In the genomic region with DNA sequence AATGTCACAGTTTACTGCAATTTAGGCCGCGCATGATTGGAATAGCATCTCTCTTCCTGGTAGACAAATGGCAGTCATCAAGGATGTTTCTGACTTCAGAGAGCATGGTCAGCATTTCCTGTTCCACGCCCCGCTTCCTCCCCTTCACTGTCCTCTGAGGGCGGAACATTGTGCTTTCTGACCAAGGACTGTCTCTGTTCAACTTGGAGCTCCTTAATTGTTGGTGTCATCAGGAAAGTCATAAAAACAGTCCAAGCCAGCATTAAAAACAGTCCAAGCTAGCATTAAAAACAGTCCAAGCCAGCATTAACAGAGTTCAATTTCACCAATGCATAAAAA, we compare ENCODE assay signal across 14 cellular contexts.
DNase-seq lines count a peak whose midpoint lies in the region; ATAC-seq and TF ChIP-seq lines count a peak whose summit lies in the region.
"Had no signal": no experiment of that assay in that cellular context is flagged by ENCODE, and none has a peak within 500 bp of the region (broad histone marks: within the 10 kb centered on the region; RNA-seq: fewer than 3 reads in every experiment).

No MANE protein-coding gene starts in this region.

- H3K27me3 ChIP-seq in BLaER1 (no peaks in the 10 kb centered on the region), left lung (peaks cover 0 to 5% of the 10 kb centered on the region in 2 donors), Peyer's patch (no peaks in the 10 kb centered on the region)

- H3K4me1 ChIP-seq in BLaER1 (peaks cover 33% of the 10 kb centered on the region), left lung (no peaks in the 10 kb centered on the region), Peyer's patch (no peaks in the 10 kb centered on the region)

- no peaks in the 10 kb centered on the region for H4K20me1 ChIP-seq in BLaER1

- intact Hi-C loops in left lung (cut with DNase I), result no loop called here

- H3K27me3 Mint-ChIP-seq in progenitor cell of endocrine pancreas (peaks cover 86% of the 10 kb centered on the region), immature natural killer cell (ENCODE audit: low read depth in 3 of 3) (peaks cover under 1 to 4% (median 2%) of the 10 kb centered on the region in 3 donors)

- H3K4me3 Mint-ChIP-seq in progenitor cell of endocrine pancreas (ENCODE audit: low read depth), result no peak overlapping the region
- H3K4me3 Mint-ChIP-seq in immature natural killer cell, result no peak overlapping the region
- H3K4me3 Mint-ChIP-seq: CD14-positive monocyte had no signal

- H3K4me1 Mint-ChIP-seq in progenitor cell of endocrine pancreas (ENCODE audit: low read depth), result peaks cover 5% of the 10 kb centered on the region
- H3K4me1 Mint-ChIP-seq in immature natural killer cell, result no peaks in the 10 kb centered on the region
- H3K4me1 Mint-ChIP-seq: CD14-positive monocyte had no signal

- H3K27ac ChIP-seq in BLaER1 (no peak overlapping the region), left lung (peak overlapping the region; percentile 33 to 39), Peyer's patch (no peak overlapping the region)

- H3K9me3 Mint-ChIP-seq in progenitor cell of endocrine pancreas (ENCODE audit: low read depth), result no peaks in the 10 kb centered on the region
- no peaks in the 10 kb centered on the region for H3K9me3 Mint-ChIP-seq in immature natural killer cell

- H3K36me3 ChIP-seq in BLaER1 (no peaks in the 10 kb centered on the region), left lung (no peaks in the 10 kb centered on the region), Peyer's patch (no peaks in the 10 kb centered on the region)

- H3K9me3 ChIP-seq in BLaER1 (no peaks in the 10 kb centered on the region), left lung (no peaks in the 10 kb centered on the region), Peyer's patch (no peaks in the 10 kb centered on the region)

- TF ChIP-seq CTCF in left lung (IDR thresholded peaks at IDR 0.05) (no peak), progenitor cell of endocrine pancreas (IDR thresholded peaks at IDR 0.05; ENCODE audit: unreplicated experiment) (no peak), Peyer's patch (IDR thresholded peaks at IDR 0.05) (no peak)

- H3K4me3 ChIP-seq in BLaER1 (no peak overlapping the region), left lung (no peak overlapping the region), Peyer's patch (no peak overlapping the region)

- no peak overlapping the region for H3K27ac Mint-ChIP-seq in progenitor cell of endocrine pancreas
- no peak overlapping the region for H3K27ac Mint-ChIP-seq in immature natural killer cell
- H3K27ac Mint-ChIP-seq: CD14-positive monocyte had no signal

- no peak for TF ChIP-seq POLR2A in Peyer's patch (IDR thresholded peaks at IDR 0.05)

- DNase-seq in RPMI8226 (peak; percentile 22), left lung (no peak), progenitor cell of endocrine pancreas (ENCODE audit: low spot score, unreplicated experiment) (peak; percentile 3), immature natural killer cell (no peak), cerebellar cortex (ENCODE audit: low spot score) (no peak), NCI-H526 treated with DMSO at 0.1 percent for 48 hours (lab: John Stamatoyannopoulos, UW) (no peak), Peyer's patch (no peak)
- DNase-seq: DMS79, NCI-H1092 treated with DMSO at 0.1 percent for 48 hours, NCI-H2081 treated with DMSO at 0.1 percent for 48 hours, NCI-H510A, PC-3 had no signal

- H3K4me2 ChIP-seq in BLaER1, result peak overlapping the region; percentile 62

- no peak overlapping the region for H3K9ac ChIP-seq in BLaER1

- H3K36me3 Mint-ChIP-seq in progenitor cell of endocrine pancreas (ENCODE audit: insufficient read depth) (no peaks in the 10 kb centered on the region), immature natural killer cell (no peaks in the 10 kb centered on the region)
- H3K36me3 Mint-ChIP-seq: CD14-positive monocyte had no signal

- peak; percentile 18 for ATAC-seq in left lung
- ATAC-seq: PC-3 had no signal

Comparison
In these comparisons a context has a peak if more than half of its experiments do, and no peak if none do; other contexts are left out.
1. H3K27ac ChIP-seq: peak in left lung (2 of 2); none in BLaER1 (single experiment) and Peyer's patch (0 of 4).
2. DNase-seq: peak in RPMI8226 (single experiment) and progenitor cell of endocrine pancreas (single experiment); none in left lung (0 of 2), immature natural killer cell (0 of 3), cerebellar cortex (single experiment), NCI-H526 treated with DMSO at 0.1 percent for 48 hours (single experiment) and Peyer's patch (0 of 3).